16 cellular contexts compared by ENCODE assay signal in genomic region chr1:174376030-174376429, GRCh38.
A peak's percentile ranks its signal among the peaks of the same experiment; 100 is the strongest.
DNase-seq lines count a peak whose midpoint lies in the region; ATAC-seq and TF ChIP-seq lines count a peak whose summit lies in the region.
"Had no signal": no experiment of that assay in that cellular context is flagged by ENCODE, and none has a peak within 500 bp of the region (broad histone marks: within the 10 kb centered on the region; RNA-seq: fewer than 3 reads in every experiment).

No MANE protein-coding gene starts in this region.

- peaks cover 2% of the 10 kb centered on the region for H3K36me3 Mint-ChIP-seq in central memory CD8-positive, alpha-beta T cell (ENCODE audit: insufficient read depth)
- peaks cover 5% of the 10 kb centered on the region for H3K36me3 Mint-ChIP-seq in endothelial cell (ENCODE audit: low read depth, unreplicated experiment)

- no peaks in the 10 kb centered on the region for H3K4me1 Mint-ChIP-seq in central memory CD8-positive, alpha-beta T cell
- H3K4me1 Mint-ChIP-seq in endothelial cell (ENCODE audit: unreplicated experiment) = peaks cover 3% of the 10 kb centered on the region

- CTCF ChIA-PET in HEK293 (lab: Yijun Ruan, JAX) = interaction anchor here (0.7 kb wide), 1 partner anchor 241 kb away, joined by 6 read pairs; no protein-coding TSS in a partner anchor

- no peaks in the 10 kb centered on the region for H3K36me3 ChIP-seq in HEK293 (ENCODE audit: control insufficient read depth in 2 of 2, insufficient read depth in 1 of 2, low read length in 2 of 2)

- POLR2A ChIA-PET in HEK293 (lab: Yijun Ruan, JAX) = no interaction called here

- H3K4me1 ChIP-seq in HEK293 (ENCODE audit: control insufficient read depth, insufficient read depth, low read length) = no peaks in the 10 kb centered on the region
- H3K4me1 ChIP-seq: Caco-2 had no signal

- H3K4me3 Mint-ChIP-seq in central memory CD8-positive, alpha-beta T cell = no peak overlapping the region
- no peak overlapping the region for H3K4me3 Mint-ChIP-seq in endothelial cell (ENCODE audit: unreplicated experiment)
- H3K4me3 Mint-ChIP-seq: CD4-positive, alpha-beta T cell; CD8-positive, alpha-beta T cell had no signal

- H3K9me3 Mint-ChIP-seq in central memory CD8-positive, alpha-beta T cell = no peaks in the 10 kb centered on the region
- H3K9me3 Mint-ChIP-seq in endothelial cell (ENCODE audit: unreplicated experiment) = no peaks in the 10 kb centered on the region
- H3K9me3 Mint-ChIP-seq: CD4-positive, alpha-beta T cell had no signal

- ATAC-seq in central memory CD8-positive, alpha-beta T cell (replicated peaks; ENCODE audit: extremely low read depth, poor library complexity, severe bottlenecking) = no peak
- ATAC-seq in GM18858 (IDR thresholded peaks at IDR 0.05; ENCODE audit: unreplicated experiment) (no peak), GM18498 (IDR thresholded peaks at IDR 0.05; ENCODE audit: unreplicated experiment) (no peak)
- ATAC-seq: CD8-positive, alpha-beta T cell had no signal

- no peaks in the 10 kb centered on the region for H3K9me3 ChIP-seq in HEK293 (ENCODE audit: control insufficient read depth, insufficient read depth, low read depth, low read length)
- H3K9me3 ChIP-seq: BLaER1 treated with 17β-estradiol and CSF1 and Interleukin-3, amounts not matched to agents 10 nM and 100 nM; Caco-2 had no signal

- DNase-seq in central memory CD8-positive, alpha-beta T cell (ENCODE audit: low spot score in 2 of 2) = no peak
- DNase-seq in endothelial cell (ENCODE audit: low spot score) = no peak
- DNase-seq in stimulated activated CD4-positive, alpha-beta T cell treated with anti-CD3 and anti-CD28 coated beads, Interleukin-12 subunit alpha, Interleukin-12 subunit beta, amount 100 ng/mL, for 4 hours = no peak
- DNase-seq: 8988T; ACHN; Caco-2; Calu3; CD4-positive, alpha-beta T cell; CD8-positive, alpha-beta T cell; DMS79 treated with DMSO at 0.1 percent for 48 hours; GF-D8 had no signal

- H3K27ac Mint-ChIP-seq in central memory CD8-positive, alpha-beta T cell (ENCODE audit: low read depth) = peak overlapping the region; percentile 66
- H3K27ac Mint-ChIP-seq in endothelial cell (ENCODE audit: unreplicated experiment) = peak overlapping the region; percentile 20
- H3K27ac Mint-ChIP-seq: CD4-positive, alpha-beta T cell; CD8-positive, alpha-beta T cell had no signal

- no peak overlapping the region for H3K4me3 ChIP-seq in HEK293 (ENCODE audit: low read depth, low read length)
- H3K4me3 ChIP-seq: BLaER1 treated with 17β-estradiol and CSF1 and Interleukin-3, amounts not matched to agents 10 nM and 100 nM had no signal

- H3K27ac ChIP-seq in HEK293 (ENCODE audit: extremely low read depth, low read depth, low read length) = no peak overlapping the region
- H3K27ac ChIP-seq: BLaER1 treated with 17β-estradiol and CSF1 and Interleukin-3, amounts not matched to agents 10 nM and 100 nM; C4-2B had no signal

- H3K27me3 Mint-ChIP-seq in central memory CD8-positive, alpha-beta T cell = no peaks in the 10 kb centered on the region
- H3K27me3 Mint-ChIP-seq in endothelial cell (ENCODE audit: unreplicated experiment) = no peaks in the 10 kb centered on the region
- H3K27me3 Mint-ChIP-seq: CD4-positive, alpha-beta T cell had no signal

- TF ChIP-seq CTCF in HEK293 (tag by site-specific recombination; IDR thresholded peaks at IDR 0.05) (no peak), endothelial cell (IDR thresholded peaks at IDR 0.05; ENCODE audit: unreplicated experiment) (no peak)

TF ChIP-seq in HEK293, 187 proteins besides CTCF, POLR2A, EP300 and RAD21:
- TF ChIP-seq PRDM1 (tag by site-specific recombination; IDR thresholded peaks at IDR 0.05) (peak; percentile 70), ZBTB1 (tag by site-specific recombination; IDR thresholded peaks at IDR 0.05) (no peak), ZNF366 (tag by site-specific recombination; conservative IDR thresholded peaks at IDR 0.05) (peak; percentile 65), ZNF133 (tag by site-specific recombination; IDR thresholded peaks at IDR 0.05) (no peak)
